In genomic region chr1:55179177-55179835, GRCh38 we compare ENCODE assay signal across 17 cellular contexts. TPM values are rescaled to one million over a fixed set of nuclear protein-coding genes. Genes with fewer than 3 reads are reported as not detected.
A peak's percentile ranks its signal among the peaks of the same experiment; 100 is the strongest.
DNase-seq lines count a peak whose midpoint lies in the region; ATAC-seq, FAIRE-seq and TF ChIP-seq lines count a peak whose summit lies in the region.
"Had no signal": no experiment of that assay in that cellular context is flagged by ENCODE, and none has a peak within 500 bp of the region (broad histone marks: within the 10 kb centered on the region; RNA-seq: fewer than 3 reads in every experiment).

No MANE protein-coding gene starts in this region.

- H3K36me3 ChIP-seq in bronchial epithelial cell (ENCODE audit: control insufficient read depth, insufficient read depth, low read length) = peaks cover 3% of the 10 kb centered on the region
- H3K36me3 ChIP-seq: adrenal gland had no signal

- no peak overlapping the region for H3K4me3 ChIP-seq in bronchial epithelial cell (ENCODE audit: low read depth, low read length)
- H3K4me3 ChIP-seq: adrenal gland, dorsolateral prefrontal cortex, GM12878, psoas muscle, upper lobe of right lung had no signal

- DNase-seq in activated naive CD4-positive, alpha-beta T cell treated with Interleukin-2 at 50 U/mL for 16 hours = no peak
- peak; percentile 59 for DNase-seq in NOMO-1 treated with dmso at 0.1 percent for 144 hours (lab: John Stamatoyannopoulos, UW; ENCODE audit: unreplicated experiment)
- peak; percentile 4 for DNase-seq in bronchial epithelial cell (ENCODE audit: low read depth)
- DNase-seq in cerebellar nuclear complex (lab: John Stamatoyannopoulos, UW) = no peak
- no peak for DNase-seq in amniotic stem cell (lab: John Stamatoyannopoulos, UW)
- DNase-seq: adrenal gland, DMS 273 treated with DMSO at 0.1 percent for 48 hours, dorsolateral prefrontal cortex, NCI-H1105 treated with DMSO at 0.1 percent for 48 hours, NCI-H446 treated with DMSO at 0.1 percent for 48 hours, psoas muscle, upper lobe of right lung had no signal

- no peaks in the 10 kb centered on the region for H3K27me3 Mint-ChIP-seq in activated naive CD4-positive, alpha-beta T cell treated with anti-CD3 and anti-CD28 coated beads, Interleukin-2, amount 50 U/mL, for 24 hours
- no peaks in the 10 kb centered on the region for H3K27me3 Mint-ChIP-seq in stimulated activated naive CD8-positive, alpha-beta T cell treated with anti-CD3 and anti-CD28 coated beads, Interleukin-15, Interleukin-2, amounts not matched to agents 100 ng/mL and 50 ng/mL, for 24 hours

- H3K27ac Mint-ChIP-seq in activated naive CD4-positive, alpha-beta T cell treated with anti-CD3 and anti-CD28 coated beads, Interleukin-2, amount 50 U/mL, for 24 hours = peak overlapping the region; percentile 85
- H3K27ac Mint-ChIP-seq in stimulated activated naive CD8-positive, alpha-beta T cell treated with anti-CD3 and anti-CD28 coated beads, Interleukin-15, Interleukin-2, amounts not matched to agents 100 ng/mL and 50 ng/mL, for 24 hours = peak overlapping the region; percentile 45

- no peak overlapping the region for H3K4me3 Mint-ChIP-seq in activated naive CD4-positive, alpha-beta T cell treated with anti-CD3 and anti-CD28 coated beads, Interleukin-2, amount 50 U/mL, for 24 hours
- H3K4me3 Mint-ChIP-seq in stimulated activated naive CD8-positive, alpha-beta T cell treated with anti-CD3 and anti-CD28 coated beads, Interleukin-15, Interleukin-2, amounts not matched to agents 100 ng/mL and 50 ng/mL, for 24 hours = no peak overlapping the region

- no peak for TF ChIP-seq CTCF in bronchial epithelial cell (IDR thresholded peaks at IDR 0.05; ENCODE audit: insufficient read depth, low read length, severe bottlenecking)

- H3K36me3 Mint-ChIP-seq in activated naive CD4-positive, alpha-beta T cell treated with anti-CD3 and anti-CD28 coated beads, Interleukin-2, amount 50 U/mL, for 24 hours = peaks cover 25% of the 10 kb centered on the region
- H3K36me3 Mint-ChIP-seq in stimulated activated naive CD8-positive, alpha-beta T cell treated with anti-CD3 and anti-CD28 coated beads, Interleukin-15, Interleukin-2, amounts not matched to agents 100 ng/mL and 50 ng/mL, for 24 hours (ENCODE audit: low read depth) = peaks cover 51% of the 10 kb centered on the region

- H3K4me1 Mint-ChIP-seq in activated naive CD4-positive, alpha-beta T cell treated with anti-CD3 and anti-CD28 coated beads, Interleukin-2, amount 50 U/mL, for 24 hours = peaks cover 59% of the 10 kb centered on the region
- H3K4me1 Mint-ChIP-seq in stimulated activated naive CD8-positive, alpha-beta T cell treated with anti-CD3 and anti-CD28 coated beads, Interleukin-15, Interleukin-2, amounts not matched to agents 100 ng/mL and 50 ng/mL, for 24 hours (ENCODE audit: low read depth) = peaks cover 43% of the 10 kb centered on the region

- FAIRE-seq in bronchial epithelial cell (lab: Jason Lieb, UNC) = no peak
- FAIRE-seq: GM12878, RCC 7860 had no signal

- peaks cover under 1% of the 10 kb centered on the region for H3K9me3 Mint-ChIP-seq in activated naive CD4-positive, alpha-beta T cell treated with anti-CD3 and anti-CD28 coated beads, Interleukin-2, amount 50 U/mL, for 24 hours
- H3K9me3 Mint-ChIP-seq in stimulated activated naive CD8-positive, alpha-beta T cell treated with anti-CD3 and anti-CD28 coated beads, Interleukin-15, Interleukin-2, amounts not matched to agents 100 ng/mL and 50 ng/mL, for 24 hours = peaks cover 6% of the 10 kb centered on the region

- ATAC-seq in GM19455 (IDR thresholded peaks at IDR 0.05; ENCODE audit: unreplicated experiment) = no peak
- ATAC-seq: GM12878, upper lobe of right lung had no signal

- H3K27me3 ChIP-seq in bronchial epithelial cell (ENCODE audit: control insufficient read depth, insufficient read depth, low read length) = no peaks in the 10 kb centered on the region
- H3K27me3 ChIP-seq: adrenal gland, dorsolateral prefrontal cortex, upper lobe of right lung had no signal

RNA-seq across cellular contexts. Expression of gene USP24, which starts 35.9 kb away (rescaled TPM):
- total RNA-seq in bronchial epithelial cell = 37.6 and 40.8 TPM in 2 replicates

Comparison
In these comparisons a context has a peak if more than half of its experiments do, and no peak if none do; other contexts are left out.
1. DNase-seq: peak in NOMO-1 treated with dmso at 0.1 percent for 144 hours (single experiment) and bronchial epithelial cell (single experiment); none in activated naive CD4-positive, alpha-beta T cell treated with Interleukin-2 at 50 U/mL for 16 hours (single experiment), cerebellar nuclear complex (0 of 2) and amniotic stem cell (single experiment).